In genomic region chr12:47988073-47989022, GRCh38 we compare ENCODE assay signal across 10 cellular contexts. TPM values are rescaled to one million over a fixed set of nuclear protein-coding genes. Genes with fewer than 3 reads are reported as not detected.
DNase-seq lines count a peak whose midpoint lies in the region; ATAC-seq and TF ChIP-seq lines count a peak whose summit lies in the region.
"Had no signal": no experiment of that assay in that cellular context is flagged by ENCODE, and none has a peak within 500 bp of the region (broad histone marks: within the 10 kb centered on the region; RNA-seq: fewer than 3 reads in every experiment).

No MANE protein-coding gene starts in this region.

- no TSS peak for BruUV-seq in mammary epithelial cell (replicated peaks; lab: Mats Ljungman, UMichigan)

- intact Hi-C loops in mammary epithelial cell (cut with micrococcal nuclease): no loop called here

- H4K20me1 ChIP-seq in mammary epithelial cell (ENCODE audit: insufficient read depth, low read length): no peaks in the 10 kb centered on the region

- 57 to 58% methylated on average over 12 to 13 of the region's 15 CpGs for WGBS in mesodermal cell (ENCODE audit: insufficient coverage in 2 of 2), 2 experiments
- WGBS in mammary epithelial cell (ENCODE audit: low coverage, missing lambda C conversion rate): 52% methylated on average over 10 of the region's 15 CpGs

- H3K27ac ChIP-seq in mesodermal cell (ENCODE audit: low read depth, low read length, severe bottlenecking): peak overlapping the region; percentile 45
- no peak overlapping the region for H3K27ac ChIP-seq in mammary epithelial cell (ENCODE audit: insufficient read depth, low read depth, low read length)
- H3K27ac ChIP-seq: thyroid gland had no signal

- H3K4me2 ChIP-seq in mammary epithelial cell (ENCODE audit: insufficient read depth, low read depth, low read length): no peak overlapping the region

- no peak overlapping the region for H3K4me3 ChIP-seq in AG10803 (ENCODE audit: low read length)
- H3K4me3 ChIP-seq in H7 (ENCODE audit: insufficient read depth, low read depth, low read length): no peak overlapping the region
- no peak overlapping the region for H3K4me3 ChIP-seq in astrocyte of the spinal cord (ENCODE audit: low read depth, low read length)
- no peak overlapping the region for H3K4me3 ChIP-seq in mesodermal cell (ENCODE audit: extremely low read depth, insufficient read depth, low read length, poor library complexity, severe bottlenecking)
- H3K4me3 ChIP-seq in mammary epithelial cell (replicated peaks in 1 of 3; ENCODE audit: insufficient read depth in 1 of 3, low read depth in 2 of 3, low read length in 3 of 3): no peak overlapping the region
- H3K4me3 ChIP-seq: thyroid gland had no signal

- TF ChIP-seq CTCF in AG10803 (conservative IDR thresholded peaks at IDR 0.05; ENCODE audit: low read length) (no peak), astrocyte of the spinal cord (IDR thresholded peaks at IDR 0.05; ENCODE audit: low read depth, low read length) (no peak), mammary epithelial cell (conservative IDR thresholded peaks at IDR 0.05 in 1 of 2, IDR thresholded peaks at IDR 0.05 in 1 of 2; ENCODE audit: extremely low read depth in 1 of 2, insufficient read depth in 1 of 2, low read depth in 1 of 2, low read length in 2 of 2) (no peak)

- no peak overlapping the region for H3K9ac ChIP-seq in mammary epithelial cell (ENCODE audit: insufficient read depth, low read length)

- DNase-seq in AG10803 (ENCODE audit: low read depth) (peak; percentile 24), H7 (peak; percentile 84), astrocyte of the spinal cord (ENCODE audit: low read depth, low spot score) (peak; percentile 35), mammary epithelial cell (no peak), NCI-H2029 (lab: John Stamatoyannopoulos, UW) (no peak)
- no peak for DNase-seq in stimulated activated CD4-positive, alpha-beta T cell treated with anti-CD3 and anti-CD28 coated beads, Interleukin-1b, Interleukin-23, amount 100 ng/mL, for 48 hours
- DNase-seq: activated T-cell treated with anti-CD3 and anti-CD28 coated beads, Interleukin-2, amount 50 U/mL, for 72 hours; thyroid gland had no signal

- no peaks in the 10 kb centered on the region for H3K79me2 ChIP-seq in mammary epithelial cell (ENCODE audit: insufficient read depth, low read length)

- H3K9me3 ChIP-seq in mesodermal cell (ENCODE audit: control insufficient read depth, low read length) (no peaks in the 10 kb centered on the region), mammary epithelial cell (replicated peaks; ENCODE audit: insufficient read depth, low read length) (no peaks in the 10 kb centered on the region)
- H3K9me3 ChIP-seq: thyroid gland had no signal

- CTCF ChIA-PET in mammary epithelial cell (lab: Charles Lee; ENCODE audit: low non-redundant PET): no interaction called here

- H3K4me1 ChIP-seq in mesodermal cell (ENCODE audit: control insufficient read depth, insufficient read depth, low read length, poor library complexity, severe bottlenecking): no peaks in the 10 kb centered on the region
- no peaks in the 10 kb centered on the region for H3K4me1 ChIP-seq in mammary epithelial cell (ENCODE audit: insufficient read depth, low read length)
- H3K4me1 ChIP-seq: thyroid gland had no signal

- dilution Hi-C loops in mammary epithelial cell (cut with HindIII; ENCODE audit: low sequenced_read_pairs): loop anchor here (5.0 kb wide), 1 partner anchor 44 kb away; no protein-coding TSS in a partner anchor

- no peak for ATAC-seq in HG03432 (IDR thresholded peaks at IDR 0.05; ENCODE audit: unreplicated experiment)
- ATAC-seq: activated T-cell treated with anti-CD3 and anti-CD28 coated beads, Interleukin-2, amount 50 U/mL, for 72 hours had no signal

- H3K27me3 ChIP-seq in H7 (ENCODE audit: control insufficient read depth, insufficient read depth, low read length) (peaks cover 20% of the 10 kb centered on the region), mammary epithelial cell (ENCODE audit: insufficient read depth, low read length) (peaks cover 2% of the 10 kb centered on the region)
- H3K27me3 ChIP-seq: thyroid gland had no signal

- H2AFZ ChIP-seq in mammary epithelial cell (ENCODE audit: low read depth, low read length): no peak overlapping the region

- H3K36me3 ChIP-seq in H7 (replicated peaks; ENCODE audit: control insufficient read depth, insufficient read depth, low read length) (no peaks in the 10 kb centered on the region), mesodermal cell (ENCODE audit: control insufficient read depth, insufficient read depth, low read length) (no peaks in the 10 kb centered on the region), mammary epithelial cell (ENCODE audit: insufficient read depth, low read length) (no peaks in the 10 kb centered on the region)
- H3K36me3 ChIP-seq: thyroid gland had no signal

- in situ Hi-C loops in astrocyte of the spinal cord (cut with HindIII; ENCODE audit: low sequenced_read_pairs): no loop called here
- in situ Hi-C loops in mammary epithelial cell (cut with MboI; ENCODE audit: low sequenced_read_pairs in 2 of 2): no loop called here

RNA-seq across cellular contexts. Expression of gene COL2A1, which starts 15.9 kb away (rescaled TPM):
- total RNA-seq in H7 (2014; rRNA removed; shearing (Covaris generic)): 2.0 and 4.6 TPM in 2 replicates
- 55.4 TPM for polyA plus RNA-seq in mesodermal cell (2013, experiment 1 of 2)
- polyA plus RNA-seq in mesodermal cell (2013, experiment 2 of 2): 37.9 TPM
- total RNA-seq in mammary epithelial cell: 1 to 10 TPM in 1 of 2 donors, under 1 TPM in 1; 0.61 to 7.7 TPM
- polyA plus RNA-seq in mammary epithelial cell: 0.78 TPM
- polyA minus RNA-seq in mammary epithelial cell: not detected
- total RNA-seq: thyroid gland had no signal

RNA-seq across cellular contexts. Expression of gene TMEM106C, which starts 25.0 kb away (rescaled TPM):
- total RNA-seq in H7 (2014; rRNA removed; shearing (Covaris generic)): 13.4 and 15.6 TPM in 2 replicates
- polyA plus RNA-seq in mesodermal cell (2013, experiment 1 of 2): 44.9 TPM
- 46.8 TPM for polyA plus RNA-seq in mesodermal cell (2013, experiment 2 of 2)
- 10 to 100 TPM; 82.5 to 90.2 TPM for total RNA-seq in mammary epithelial cell
- 231 TPM for polyA plus RNA-seq in mammary epithelial cell
- polyA minus RNA-seq in mammary epithelial cell: 220 TPM

Comparison
In these comparisons a context has a peak if more than half of its experiments do, and no peak if none do; other contexts are left out.
1. DNase-seq: peak in AG10803 (single experiment), H7 (single experiment) and astrocyte of the spinal cord (single experiment); none in mammary epithelial cell (single experiment), NCI-H2029 (single experiment) and stimulated activated CD4-positive, alpha-beta T cell treated with anti-CD3 and anti-CD28 coated beads, Interleukin-1b, Interleukin-23, amount 100 ng/mL, for 48 hours (single experiment).